1 cellular context compared by ENCODE assay signal in the genomic region with DNA sequence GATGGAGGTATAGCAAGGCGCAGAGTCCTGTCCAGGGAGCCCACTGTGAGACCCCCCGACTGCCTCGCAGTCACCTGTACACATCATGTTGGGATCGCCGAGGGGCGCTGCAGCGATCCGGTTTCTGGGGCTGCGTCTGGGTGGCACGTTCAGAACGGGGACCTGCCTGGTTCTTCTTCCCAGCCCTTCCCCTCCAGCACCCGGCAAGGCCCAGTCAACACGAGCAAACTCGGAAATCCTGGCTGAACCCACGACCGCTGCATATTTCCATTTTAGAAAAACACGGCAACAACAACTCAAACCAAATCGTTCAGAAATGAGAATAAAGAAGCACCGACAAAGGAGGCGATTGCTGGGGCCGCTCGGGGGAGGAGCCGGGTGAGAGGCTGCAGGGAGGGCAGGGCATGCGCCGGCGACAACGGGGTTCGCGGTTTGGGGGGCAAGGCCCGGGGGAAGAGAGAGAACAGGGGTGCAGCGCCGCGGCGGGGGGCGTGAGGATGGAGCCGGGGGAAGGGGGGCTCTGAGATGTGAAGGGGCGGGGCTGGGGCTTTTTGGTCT.
TF ChIP-seq lines count a peak whose summit lies in the region.

No MANE protein-coding gene starts in this region.

TF ChIP-seq in IMR-90, 13 proteins besides CTCF, POLR2A, EP300 and RAD21:
- TF ChIP-seq RCOR1 (IDR thresholded peaks at IDR 0.05; ENCODE audit: insufficient replicate concordance, low read length) (no peak), MXI1 (IDR thresholded peaks at IDR 0.05; ENCODE audit: borderline replicate concordance, low read depth, low read length) (no peak), SMC3 (IDR thresholded peaks at IDR 0.05; ENCODE audit: low read depth, low read length) (no peak), MAFK (IDR thresholded peaks at IDR 0.05; ENCODE audit: low read depth, low read length) (no peak), RFX5 (IDR thresholded peaks at IDR 0.05; ENCODE audit: low read depth, low read length) (no peak), CHD1 (IDR thresholded peaks at IDR 0.05; ENCODE audit: low read depth, low read length) (no peak), MAZ (IDR thresholded peaks at IDR 0.05; ENCODE audit: borderline replicate concordance, low read depth, low read length) (no peak), BHLHE40 (IDR thresholded peaks at IDR 0.05; ENCODE audit: low read depth, low read length) (no peak), NFE2L2 (IDR thresholded peaks at IDR 0.05; ENCODE audit: low read depth, low read length) (no peak)
- TF ChIP-seq, protein P1, sequence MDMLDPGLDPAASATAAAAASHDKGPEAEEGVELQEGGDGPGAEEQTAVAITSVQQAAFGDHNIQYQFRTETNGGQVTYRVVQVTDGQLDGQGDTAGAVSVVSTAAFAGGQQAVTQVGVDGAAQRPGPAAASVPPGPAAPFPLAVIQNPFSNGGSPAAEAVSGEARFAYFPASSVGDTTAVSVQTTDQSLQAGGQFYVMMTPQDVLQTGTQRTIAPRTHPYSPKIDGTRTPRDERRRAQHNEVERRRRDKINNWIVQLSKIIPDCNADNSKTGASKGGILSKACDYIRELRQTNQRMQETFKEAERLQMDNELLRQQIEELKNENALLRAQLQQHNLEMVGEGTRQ (IDR thresholded peaks at IDR 0.05; ENCODE audit: low read depth, low read length) = no peak
- TF ChIP-seq, protein P2, sequence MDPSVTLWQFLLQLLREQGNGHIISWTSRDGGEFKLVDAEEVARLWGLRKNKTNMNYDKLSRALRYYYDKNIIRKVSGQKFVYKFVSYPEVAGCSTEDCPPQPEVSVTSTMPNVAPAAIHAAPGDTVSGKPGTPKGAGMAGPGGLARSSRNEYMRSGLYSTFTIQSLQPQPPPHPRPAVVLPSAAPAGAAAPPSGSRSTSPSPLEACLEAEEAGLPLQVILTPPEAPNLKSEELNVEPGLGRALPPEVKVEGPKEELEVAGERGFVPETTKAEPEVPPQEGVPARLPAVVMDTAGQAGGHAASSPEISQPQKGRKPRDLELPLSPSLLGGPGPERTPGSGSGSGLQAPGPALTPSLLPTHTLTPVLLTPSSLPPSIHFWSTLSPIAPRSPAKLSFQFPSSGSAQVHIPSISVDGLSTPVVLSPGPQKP (IDR thresholded peaks at IDR 0.05; ENCODE audit: borderline replicate concordance, low read depth, low read length) = no peak
